Comparison of ENCODE assay signal across 8 cellular contexts in genomic region chr2:128090909-128091690, GRCh38. TPM values are rescaled to one million over a fixed set of nuclear protein-coding genes. Genes with fewer than 3 reads are reported as not detected.
DNase-seq lines count a peak whose midpoint lies in the region; ATAC-seq and TF ChIP-seq lines count a peak whose summit lies in the region.

A gene with protein sequence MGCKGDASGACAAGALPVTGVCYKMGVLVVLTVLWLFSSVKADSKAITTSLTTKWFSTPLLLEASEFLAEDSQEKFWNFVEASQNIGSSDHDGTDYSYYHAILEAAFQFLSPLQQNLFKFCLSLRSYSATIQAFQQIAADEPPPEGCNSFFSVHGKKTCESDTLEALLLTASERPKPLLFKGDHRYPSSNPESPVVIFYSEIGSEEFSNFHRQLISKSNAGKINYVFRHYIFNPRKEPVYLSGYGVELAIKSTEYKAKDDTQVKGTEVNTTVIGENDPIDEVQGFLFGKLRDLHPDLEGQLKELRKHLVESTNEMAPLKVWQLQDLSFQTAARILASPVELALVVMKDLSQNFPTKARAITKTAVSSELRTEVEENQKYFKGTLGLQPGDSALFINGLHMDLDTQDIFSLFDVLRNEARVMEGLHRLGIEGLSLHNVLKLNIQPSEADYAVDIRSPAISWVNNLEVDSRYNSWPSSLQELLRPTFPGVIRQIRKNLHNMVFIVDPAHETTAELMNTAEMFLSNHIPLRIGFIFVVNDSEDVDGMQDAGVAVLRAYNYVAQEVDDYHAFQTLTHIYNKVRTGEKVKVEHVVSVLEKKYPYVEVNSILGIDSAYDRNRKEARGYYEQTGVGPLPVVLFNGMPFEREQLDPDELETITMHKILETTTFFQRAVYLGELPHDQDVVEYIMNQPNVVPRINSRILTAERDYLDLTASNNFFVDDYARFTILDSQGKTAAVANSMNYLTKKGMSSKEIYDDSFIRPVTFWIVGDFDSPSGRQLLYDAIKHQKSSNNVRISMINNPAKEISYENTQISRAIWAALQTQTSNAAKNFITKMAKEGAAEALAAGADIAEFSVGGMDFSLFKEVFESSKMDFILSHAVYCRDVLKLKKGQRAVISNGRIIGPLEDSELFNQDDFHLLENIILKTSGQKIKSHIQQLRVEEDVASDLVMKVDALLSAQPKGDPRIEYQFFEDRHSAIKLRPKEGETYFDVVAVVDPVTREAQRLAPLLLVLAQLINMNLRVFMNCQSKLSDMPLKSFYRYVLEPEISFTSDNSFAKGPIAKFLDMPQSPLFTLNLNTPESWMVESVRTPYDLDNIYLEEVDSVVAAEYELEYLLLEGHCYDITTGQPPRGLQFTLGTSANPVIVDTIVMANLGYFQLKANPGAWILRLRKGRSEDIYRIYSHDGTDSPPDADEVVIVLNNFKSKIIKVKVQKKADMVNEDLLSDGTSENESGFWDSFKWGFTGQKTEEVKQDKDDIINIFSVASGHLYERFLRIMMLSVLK (N-terminal part only) (plus strand): TSS chr2:128091200. CDS start chr2:128091358, 158 bp downstream.

- H3K4me3 ChIP-seq in DOHH2 (ENCODE audit: low read length): peak within 1 kb of the TSS; percentile 84
- peak within 1 kb of the TSS; percentile 98 for H3K4me3 ChIP-seq in GM23338
- peak within 1 kb of the TSS; percentile 74 to 97 (median 87) for H3K4me3 ChIP-seq in fibroblast of lung (replicated peaks in 1 of 4; ENCODE audit: control extremely low read depth in 1 of 4, insufficient read depth in 1 of 4, low read depth in 3 of 4, low read length in 4 of 4)
- peak within 1 kb of the TSS; percentile 86 for H3K4me3 ChIP-seq in naive thymus-derived CD4-positive, alpha-beta T cell (ENCODE audit: low read length)

- H3K9me3 ChIP-seq in DOHH2 (ENCODE audit: control insufficient read depth, insufficient read depth, low read length) (no peaks in the 10 kb centered on the region), fibroblast of lung (ENCODE audit: control insufficient read depth, insufficient read depth, low read depth, low read length) (no peaks in the 10 kb centered on the region)
- no peaks in the 10 kb centered on the region for H3K9me3 ChIP-seq in naive thymus-derived CD4-positive, alpha-beta T cell (ENCODE audit: control insufficient read depth in 2 of 3, low read length in 3 of 3)

- peaks cover 13% of the 10 kb centered on the region for H3K4me1 Mint-ChIP-seq in GM23338
- peaks cover 27 to 60% (median 56%) of the 10 kb centered on the region in 7 donors for H3K4me1 Mint-ChIP-seq in naive thymus-derived CD4-positive, alpha-beta T cell
- peaks cover 12 to 38% of the 10 kb centered on the region in 2 donors for H3K4me1 Mint-ChIP-seq in stimulated activated naive B cell treated with anti-CD40 and anti-IgM and Interleukin-4, amounts not matched to agents 10 μg/mL and 1 μg/mL and 100 μg/mL, for 72 hours

- 0 out of 2 replicates have a peak, but pooled peaks cover 8% of the 10 kb centered on the region for H4K20me1 ChIP-seq in DOHH2 (ENCODE audit: control insufficient read depth, insufficient read depth, low read depth, low read length)
- peaks cover 11% of the 10 kb centered on the region for H4K20me1 ChIP-seq in GM23338 (replicated peaks; ENCODE audit: insufficient read depth)
- H4K20me1 ChIP-seq in fibroblast of lung (ENCODE audit: control insufficient read depth, extremely low read depth, insufficient read depth, low read length): no peaks in the 10 kb centered on the region

- H3K27ac ChIP-seq in DOHH2 (ENCODE audit: low read depth, low read length) (peak within 1 kb of the TSS; percentile 39), GM23338 (ENCODE audit: low read depth) (peak within 1 kb of the TSS; percentile 82), fibroblast of lung (ENCODE audit: insufficient read depth, low read length) (peak within 1 kb of the TSS; percentile 78)
- peak within 1 kb of the TSS; percentile 75 for H3K27ac ChIP-seq in naive thymus-derived CD4-positive, alpha-beta T cell (ENCODE audit: low read depth, low read length)

- intact Hi-C loops in naive thymus-derived CD4-positive, alpha-beta T cell (cut with micrococcal nuclease): loop anchor here (1.0 to 10.0 kb wide), 14 partner anchors 62 to 1784 kb away; partner anchors contain the start of genes AMMECR1L (in 2 of the 2), IWS1 (in 2 of the 2), POLR2D (in 2 of the 2) and SAP130 (in 2 of the 2)

- ATAC-seq in GM23338: peak; percentile 98
- ATAC-seq in naive thymus-derived CD4-positive, alpha-beta T cell: peak; percentile 99
- peak; percentile 98 to 99 for ATAC-seq in stimulated activated naive B cell treated with anti-CD40 and anti-IgM and Interleukin-4, amounts not matched to agents 10 μg/mL and 1 μg/mL and 100 μg/mL, for 72 hours (replicated peaks)

- peak within 1 kb of the TSS; percentile 86 for H3K4me2 ChIP-seq in DOHH2 (ENCODE audit: low read length)
- H3K4me2 ChIP-seq in GM23338: peak within 1 kb of the TSS; percentile 100
- peak within 1 kb of the TSS; percentile 97 for H3K4me2 ChIP-seq in fibroblast of lung (ENCODE audit: extremely low read depth, insufficient read depth, low read length)

- H3K9me2 ChIP-seq in DOHH2 (replicated peaks; ENCODE audit: control insufficient read depth, low read length) (no peaks in the 10 kb centered on the region), GM23338 (ENCODE audit: insufficient read depth) (no peaks in the 10 kb centered on the region)

- H3K4me3 Mint-ChIP-seq in GM23338: peak within 1 kb of the TSS; percentile 95
- peak within 1 kb of the TSS; percentile 88 to 98 (median 94) for H3K4me3 Mint-ChIP-seq in naive thymus-derived CD4-positive, alpha-beta T cell
- peak within 1 kb of the TSS; percentile 91 to 97 for H3K4me3 Mint-ChIP-seq in stimulated activated naive B cell treated with anti-CD40 and anti-IgM and Interleukin-4, amounts not matched to agents 10 μg/mL and 1 μg/mL and 100 μg/mL, for 72 hours

- DNase-seq in GM23338 (ENCODE audit: low spot score) (peak; percentile 98), LHCN-M2 (ENCODE audit: low read depth) (peak; percentile 96), RPMI8226 (peak; percentile 98), fibroblast of lung (ENCODE audit: low read depth in 2 of 2) (peak; percentile 97)
- peak; percentile 87 to 88 for DNase-seq in activated T-helper 1 cell treated with anti-CD3 and anti-CD28 coated beads, Interleukin-2, amount 50 U/mL, for 16 hours (ENCODE audit: low read depth in 1 of 2, low spot score in 1 of 2)
- peak; percentile 75 to 94 (median 92) for DNase-seq in naive thymus-derived CD4-positive, alpha-beta T cell
- DNase-seq in stimulated activated naive B cell treated with anti-CD40 and anti-IgM and Interleukin-4, amounts not matched to agents 10 μg/mL and 1 μg/mL and 100 μg/mL, for 72 hours: peak; percentile 92

- H2AFZ ChIP-seq in GM23338 (peak within 1 kb of the TSS; percentile 96; the same call in 1 of the 2 replicates), fibroblast of lung (ENCODE audit: low read length) (peak within 1 kb of the TSS; percentile 88)

- H3K9me3 Mint-ChIP-seq in GM23338: no peaks in the 10 kb centered on the region; the same call in 2 of the 3 replicates
- no peaks in the 10 kb centered on the region for H3K9me3 Mint-ChIP-seq in naive thymus-derived CD4-positive, alpha-beta T cell
- no peaks in the 10 kb centered on the region for H3K9me3 Mint-ChIP-seq in stimulated activated naive B cell treated with anti-CD40 and anti-IgM and Interleukin-4, amounts not matched to agents 10 μg/mL and 1 μg/mL and 100 μg/mL, for 72 hours

- H3K27me3 Mint-ChIP-seq in GM23338 (ENCODE audit: insufficient read depth, low read depth, poor library complexity): peaks cover 12% of the 10 kb centered on the region
- H3K27me3 Mint-ChIP-seq in naive thymus-derived CD4-positive, alpha-beta T cell: no peaks in the 10 kb centered on the region
- H3K27me3 Mint-ChIP-seq in stimulated activated naive B cell treated with anti-CD40 and anti-IgM and Interleukin-4, amounts not matched to agents 10 μg/mL and 1 μg/mL and 100 μg/mL, for 72 hours: no peaks in the 10 kb centered on the region

- peaks cover 45% of the 10 kb centered on the region for H3K4me1 ChIP-seq in DOHH2 (ENCODE audit: control insufficient read depth, low read length)
- H3K4me1 ChIP-seq in GM23338 (ENCODE audit: insufficient read depth): peaks cover 4% of the 10 kb centered on the region
- no peaks in the 10 kb centered on the region for H3K4me1 ChIP-seq in fibroblast of lung (ENCODE audit: control insufficient read depth, extremely low read depth, insufficient read depth, low read length)
- peaks cover 13 to 18% of the 10 kb centered on the region in 2 donors for H3K4me1 ChIP-seq in naive thymus-derived CD4-positive, alpha-beta T cell (ENCODE audit: control insufficient read depth in 2 of 2, insufficient read depth in 2 of 2, low read length in 2 of 2)

- CTCF ChIA-PET in naive thymus-derived CD4-positive, alpha-beta T cell (lab: Charles Lee): no interaction called here

- no peaks in the 10 kb centered on the region; the same call in 2 of the 3 replicates for H3K36me3 Mint-ChIP-seq in GM23338 (ENCODE audit: low read depth)
- H3K36me3 Mint-ChIP-seq in naive thymus-derived CD4-positive, alpha-beta T cell: peaks cover 0 to 2% (median 0%) of the 10 kb centered on the region in 5 donors
- H3K36me3 Mint-ChIP-seq in stimulated activated naive B cell treated with anti-CD40 and anti-IgM and Interleukin-4, amounts not matched to agents 10 μg/mL and 1 μg/mL and 100 μg/mL, for 72 hours: peaks cover 0 to 6% of the 10 kb centered on the region in 2 donors

- no peak for TF ChIP-seq CTCF in DOHH2 (IDR thresholded peaks at IDR 0.05; ENCODE audit: low read depth, low read length, poor library complexity, severe bottlenecking)
- no peak for TF ChIP-seq CTCF in GM23338 (conservative IDR thresholded peaks at IDR 0.05; ENCODE audit: low read depth in 2 of 2)
- no peak for TF ChIP-seq CTCF in fibroblast of lung (conservative IDR thresholded peaks at IDR 0.05 in 1 of 2, IDR thresholded peaks at IDR 0.05 in 1 of 2; ENCODE audit: low read depth in 1 of 2, low read length in 2 of 2)

- H3F3A ChIP-seq in DOHH2 (ENCODE audit: control insufficient read depth, insufficient read depth): peaks cover 14% of the 10 kb centered on the region
- peaks cover 5% of the 10 kb centered on the region; the same call in 1 of the 2 replicates for H3F3A ChIP-seq in GM23338 (replicated peaks; ENCODE audit: low read depth)

- peak within 1 kb of the TSS; percentile 95 for H3K9ac ChIP-seq in fibroblast of lung (ENCODE audit: insufficient read depth, low read length)

- POLR2A ChIA-PET in naive thymus-derived CD4-positive, alpha-beta T cell (lab: Charles Lee): interaction anchor here (0.5 to 2.7 kb wide), 19 partner anchors 8 to 797 kb away, joined by 3 to 39 read pairs (median 3); partner anchors contain the start of genes ERCC3, POLR2D, SAP130 and SFT2D3

- peak within 1 kb of the TSS; percentile 94 for H3K27ac Mint-ChIP-seq in GM23338
- H3K27ac Mint-ChIP-seq in naive thymus-derived CD4-positive, alpha-beta T cell: peak within 1 kb of the TSS; percentile 91 to 97 (median 94)
- peak within 1 kb of the TSS; percentile 94 for H3K27ac Mint-ChIP-seq in stimulated activated naive B cell treated with anti-CD40 and anti-IgM and Interleukin-4, amounts not matched to agents 10 μg/mL and 1 μg/mL and 100 μg/mL, for 72 hours

- H3K27me3 ChIP-seq in DOHH2 (ENCODE audit: control insufficient read depth, low read length) (no peaks in the 10 kb centered on the region), GM23338 (ENCODE audit: insufficient read depth) (no peaks in the 10 kb centered on the region), fibroblast of lung (ENCODE audit: control insufficient read depth, insufficient read depth, low read length) (no peaks in the 10 kb centered on the region)
- no peaks in the 10 kb centered on the region for H3K27me3 ChIP-seq in naive thymus-derived CD4-positive, alpha-beta T cell (ENCODE audit: control insufficient read depth in 2 of 2, insufficient read depth in 2 of 2, low read length in 2 of 2)

- H3K36me3 ChIP-seq in DOHH2 (ENCODE audit: control insufficient read depth, low read length) (peaks cover 35% of the 10 kb centered on the region), GM23338 (ENCODE audit: insufficient read depth) (0 out of 2 replicates have a peak, but pooled peaks cover 5% of the 10 kb centered on the region), fibroblast of lung (ENCODE audit: control insufficient read depth, insufficient read depth, low read length) (no peaks in the 10 kb centered on the region)
- peaks cover 0 to 6% (median 0%) of the 10 kb centered on the region in 3 experiments for H3K36me3 ChIP-seq in naive thymus-derived CD4-positive, alpha-beta T cell (ENCODE audit: control insufficient read depth in 2 of 3, insufficient read depth in 3 of 3, low read length in 3 of 3)

- H3K79me2 ChIP-seq in DOHH2 (ENCODE audit: control insufficient read depth, low read length) (peaks cover 53% of the 10 kb centered on the region), GM23338 (replicated peaks; ENCODE audit: insufficient read depth) (peaks cover 48% of the 10 kb centered on the region), fibroblast of lung (ENCODE audit: control insufficient read depth, insufficient read depth, low read length) (peaks cover 46% of the 10 kb centered on the region)

RNA-seq across cellular contexts. Expression of the gene that starts here (rescaled TPM):
- 58.0 and 65.0 TPM in 2 replicates for total RNA-seq in GM23338 (2014; rRNA removed; shearing (Covaris generic))
- 11.5 and 17.1 TPM in 2 replicates for polyA plus RNA-seq in GM23338 (2016; fragmentation: Nextera tagmentation; extraction: Ambion mirVana)
- 57.2 and 70.5 TPM in 2 replicates for total RNA-seq in LHCN-M2 (2014; rRNA removed)
- polyA plus RNA-seq in LHCN-M2 (2012): 20.4 TPM
- total RNA-seq in fibroblast of lung: 62.1 and 87.9 TPM in 2 replicates
- 58.1 and 59.3 TPM in 2 replicates for polyA plus RNA-seq in fibroblast of lung
- polyA plus RNA-seq in fibroblast of lung (2012): 31.8 and 39.4 TPM in 2 replicates
- 19.8 and 26.9 TPM in 2 replicates for polyA minus RNA-seq in fibroblast of lung (ENCODE audit: low replicate concordance)
- 10 to 100 TPM; 38.1 to 75.6 (median 46.6) TPM for total RNA-seq in naive thymus-derived CD4-positive, alpha-beta T cell
- 10 to 100 TPM; 11.6 to 16.8 TPM for polyA plus RNA-seq in naive thymus-derived CD4-positive, alpha-beta T cell

Comparison
In these comparisons a context has a peak if more than half of its experiments do, and no peak if none do; other contexts are left out.
1. Peak in every context shown above with its lines: DNase-seq, ATAC-seq, H3K4me3 ChIP-seq and H3K27ac ChIP-seq.